8 cellular contexts compared by ENCODE assay signal in genomic region chr1:8424539-8425116, GRCh38.
DNase-seq lines count a peak whose midpoint lies in the region; ATAC-seq and TF ChIP-seq lines count a peak whose summit lies in the region.

No MANE protein-coding gene starts in this region.

- H3K27me3 ChIP-seq in DND-41 (ENCODE audit: insufficient read depth, low read length, poor library complexity) = peaks cover 4% of the 10 kb centered on the region

- peaks cover 2% of the 10 kb centered on the region; the same call in 1 of the 2 replicates for H3K79me2 ChIP-seq in DND-41 (ENCODE audit: insufficient read depth, low read length)

- peak overlapping the region; percentile 56 for H2AFZ ChIP-seq in DND-41 (ENCODE audit: low read depth, low read length)

- H4K20me1 ChIP-seq in DND-41 (ENCODE audit: insufficient read depth, low read length) = peaks cover 37% of the 10 kb centered on the region

- DNase-seq in DND-41 (peak; percentile 42), HPDE6-E6E7 (ENCODE audit: extremely low spot score) (peak; percentile 59), T-helper 22 cell (ENCODE audit: low read depth) (peak; percentile 38), cerebellar cortex (ENCODE audit: low spot score) (peak; percentile 83), left lobe of liver (ENCODE audit: low spot score) (no peak), GM03348 (ENCODE audit: low spot score) (no peak)
- peak in 2 of 3 donors; percentile 26 for DNase-seq in stimulated activated CD4-positive, alpha-beta T cell treated with anti-CD3 and anti-CD28 coated beads, TNF-alpha, amount 100 ng/mL, for 48 hours (ENCODE audit: low read depth in 3 of 3)

- ATAC-seq in DND-41 (ENCODE audit: insufficient read depth, low read depth) = peak; percentile 39; the same call in 2 of the 3 replicates
- ATAC-seq in left lobe of liver = peak; percentile 21
- ATAC-seq in HG02885 (IDR thresholded peaks at IDR 0.05; ENCODE audit: poor library complexity, unreplicated experiment) = no peak

- peak overlapping the region; percentile 47; the same call in 1 of the 2 replicates for H3K9ac ChIP-seq in DND-41 (ENCODE audit: low read depth, low read length)

- H3K4me1 ChIP-seq in DND-41 (ENCODE audit: insufficient read depth, low read length) = peaks cover 55% of the 10 kb centered on the region

- peak overlapping the region in 1 of 2 experiments; percentile 58; a peak in 1 of 4 replicates for H3K4me3 ChIP-seq in DND-41 (ENCODE audit: low read depth in 1 of 2, low read length in 2 of 2)

- TF ChIP-seq CTCF in DND-41 (IDR thresholded peaks at IDR 0.05; ENCODE audit: borderline replicate concordance, extremely low read depth, low read length, poor library complexity, severe bottlenecking) = no peak

- H3K9me3 ChIP-seq in DND-41 (ENCODE audit: insufficient read depth, low read length, severe bottlenecking) = no peaks in the 10 kb centered on the region

- H3K36me3 ChIP-seq in DND-41 (ENCODE audit: insufficient read depth, low read length) = peaks cover 10% of the 10 kb centered on the region; the same call in 1 of the 2 replicates

- H3K27ac ChIP-seq in DND-41 (ENCODE audit: low read length) = no peak overlapping the region

- H3K4me2 ChIP-seq in DND-41 (ENCODE audit: insufficient read depth, low read length) = peak overlapping the region; percentile 72

Comparison
In these comparisons a context has a peak if more than half of its experiments do, and no peak if none do; other contexts are left out.
1. DNase-seq: peak in DND-41 (single experiment), HPDE6-E6E7 (single experiment), T-helper 22 cell (single experiment), cerebellar cortex (single experiment) and stimulated activated CD4-positive, alpha-beta T cell treated with anti-CD3 and anti-CD28 coated beads, TNF-alpha, amount 100 ng/mL, for 48 hours (2 of 3); none in left lobe of liver (single experiment) and GM03348 (single experiment).